Comparison of ENCODE assay signal across 20 cellular contexts in the genomic region with DNA sequence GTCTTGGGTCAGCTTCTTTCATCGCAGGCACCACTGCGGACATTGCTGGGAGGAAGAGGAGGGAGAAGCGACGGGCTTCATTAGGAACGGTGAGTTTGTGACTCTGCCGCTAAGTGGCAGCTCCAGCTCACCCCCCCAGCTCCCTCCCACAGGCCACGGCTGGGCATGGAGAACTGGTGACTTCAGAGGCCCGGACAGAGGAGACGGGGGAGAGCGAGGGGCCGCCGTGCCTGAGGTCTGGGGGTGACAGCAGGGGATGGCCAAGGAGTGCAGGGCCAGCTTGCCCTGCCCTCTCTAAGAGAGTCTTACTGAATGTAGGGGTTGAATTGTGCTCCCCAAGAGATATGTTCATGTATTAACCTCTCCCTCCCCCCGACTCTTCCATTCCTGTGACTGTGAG. TPM values are rescaled to one million over a fixed set of nuclear protein-coding genes. Genes with fewer than 3 reads are reported as not detected.
DNase-seq lines count a peak whose midpoint lies in the region; ATAC-seq and TF ChIP-seq lines count a peak whose summit lies in the region.
"Had no signal": no experiment of that assay in that cellular context is flagged by ENCODE, and none has a peak within 500 bp of the region (broad histone marks: within the 10 kb centered on the region; RNA-seq: fewer than 3 reads in every experiment).

No MANE protein-coding gene starts in this region.

- no peaks in the 10 kb centered on the region for H3K79me2 ChIP-seq in H9 (ENCODE audit: insufficient read depth, low read length)
- H3K79me2 ChIP-seq in neural progenitor cell (ENCODE audit: low read depth) = no peaks in the 10 kb centered on the region

- peaks cover 20% of the 10 kb centered on the region for H3K4me1 Mint-ChIP-seq in activated CD4-positive, alpha-beta T cell treated with anti-CD3 and anti-CD28 coated beads, Interleukin-2, amount 10 ng/mL, durations not matched to agents 7 days and 5 days
- H3K4me1 Mint-ChIP-seq in H9 (peaks cover 18 to 26% of the 10 kb centered on the region in 2 experiments), neural progenitor cell (peaks cover 29% of the 10 kb centered on the region)
- peaks cover 28% of the 10 kb centered on the region for H3K4me1 Mint-ChIP-seq in CD4-positive, alpha-beta T cell (ENCODE audit: low read depth)

- H3K9ac ChIP-seq in H9 (ENCODE audit: extremely low read depth, insufficient read length, low read length) (no peak overlapping the region), neural progenitor cell (no peak overlapping the region), neuronal stem cell (ENCODE audit: low read depth, low read length, poor library complexity) (no peak overlapping the region)

- DNase-seq in activated CD4-positive, alpha-beta T cell treated with anti-CD3 and anti-CD28 coated beads, Interleukin-2, amount 10 ng/mL, durations not matched to agents 7 days and 5 days = no peak
- DNase-seq in activated CD4-positive, alpha-beta T cell treated with anti-CD3 and anti-CD28 coated beads, Interleukin-2, amount 50 U/mL, for 48 hours = no peak
- DNase-seq in H9 (no peak), neural progenitor cell (ENCODE audit: low spot score) (no peak), uterus (no peak), neuronal stem cell (ENCODE audit: low spot score) (no peak)
- no peak for DNase-seq in CD4-positive, alpha-beta T cell
- DNase-seq: AML-193; BE2C; Calu3; CD4-positive, CD25-positive, alpha-beta regulatory T cell; COR-L47; DMS53; DMS79 treated with DMSO at 0.1 percent for 48 hours had no signal

- H2AK5ac ChIP-seq in H9 (ENCODE audit: insufficient read length, low read length) = no peak overlapping the region
- no peak overlapping the region for H2AK5ac ChIP-seq in neuronal stem cell (ENCODE audit: low read depth, low read length)

- H3K14ac ChIP-seq in H9 (ENCODE audit: insufficient read depth, low read length) (0 out of 2 replicates have a peak overlapping the region, but pooled peaks have one; percentile 18), neuronal stem cell (ENCODE audit: low read length) (no peak overlapping the region)

- no peaks in the 10 kb centered on the region for H3K9me3 Mint-ChIP-seq in activated CD4-positive, alpha-beta T cell treated with anti-CD3 and anti-CD28 coated beads, Interleukin-2, amount 10 ng/mL, durations not matched to agents 7 days and 5 days
- H3K9me3 Mint-ChIP-seq in H9 (peaks cover 0 to 2% of the 10 kb centered on the region in 2 experiments; a peak in 3 of 5 replicates), neural progenitor cell (peaks cover 2% of the 10 kb centered on the region)
- no peaks in the 10 kb centered on the region for H3K9me3 Mint-ChIP-seq in CD4-positive, alpha-beta T cell
- H3K9me3 Mint-ChIP-seq: CD4-positive, CD25-positive, alpha-beta regulatory T cell had no signal

- H3K27me3 Mint-ChIP-seq in activated CD4-positive, alpha-beta T cell treated with anti-CD3 and anti-CD28 coated beads, Interleukin-2, amount 10 ng/mL, durations not matched to agents 7 days and 5 days = no peaks in the 10 kb centered on the region
- H3K27me3 Mint-ChIP-seq in H9 (ENCODE audit: low read depth) (peaks cover 43% of the 10 kb centered on the region), neural progenitor cell (ENCODE audit: insufficient read depth, low read depth) (peaks cover 16% of the 10 kb centered on the region)
- no peaks in the 10 kb centered on the region for H3K27me3 Mint-ChIP-seq in CD4-positive, alpha-beta T cell

- TF ChIP-seq POLR2A in uterus (IDR thresholded peaks at IDR 0.05) = no peak

- no peak overlapping the region for H3K4me3 Mint-ChIP-seq in activated CD4-positive, alpha-beta T cell treated with anti-CD3 and anti-CD28 coated beads, Interleukin-2, amount 10 ng/mL, durations not matched to agents 7 days and 5 days
- H3K4me3 Mint-ChIP-seq in H9 (no peak overlapping the region), neural progenitor cell (no peak overlapping the region)
- H3K4me3 Mint-ChIP-seq in CD4-positive, alpha-beta T cell = no peak overlapping the region
- H3K4me3 Mint-ChIP-seq: GM23338 had no signal

- CTCF ChIA-PET in activated CD4-positive, alpha-beta T cell treated with anti-CD3 and anti-CD28 coated beads, Interleukin-2, amount 10 ng/mL, durations not matched to agents 7 days and 5 days (lab: Charles Lee) = interaction anchor here (0.6 kb wide), 1 partner anchor 27 kb away, joined by 3 read pairs; no protein-coding TSS in a partner anchor
- CTCF ChIA-PET in CD4-positive, alpha-beta T cell (lab: Charles Lee) = no interaction called here

- no peak overlapping the region for H3K4me2 ChIP-seq in H9 (ENCODE audit: insufficient read depth, insufficient read length, low read length)
- no peak overlapping the region for H3K4me2 ChIP-seq in neural progenitor cell
- no peak overlapping the region for H3K4me2 ChIP-seq in neuronal stem cell (ENCODE audit: insufficient read depth, low read length, poor library complexity, severe bottlenecking)
- H3K4me2 ChIP-seq: GM23338 had no signal

- H3K56ac ChIP-seq in H9 (ENCODE audit: insufficient read length, low read depth, low read length) = no peak overlapping the region

- POLR2A ChIA-PET in activated CD4-positive, alpha-beta T cell treated with anti-CD3 and anti-CD28 coated beads, Interleukin-2, amount 10 ng/mL, durations not matched to agents 7 days and 5 days (lab: Charles Lee) = no interaction called here
- POLR2A ChIA-PET in CD4-positive, alpha-beta T cell (lab: Charles Lee) = no interaction called here

- H3T11ph ChIP-seq in H9 (ENCODE audit: low read length) = no peak overlapping the region

- H3K4ac ChIP-seq in H9 (ENCODE audit: low read depth, low read length) = no peak overlapping the region
- no peak overlapping the region for H3K4ac ChIP-seq in neuronal stem cell (ENCODE audit: low read length)

- no peak overlapping the region for H3K27ac ChIP-seq in H9 (ENCODE audit: insufficient read length, low read depth, low read length)
- H3K27ac ChIP-seq in neural progenitor cell = no peak overlapping the region
- H3K27ac ChIP-seq in uterus = no peak overlapping the region
- H3K27ac ChIP-seq in neuronal stem cell (replicated peaks; ENCODE audit: low read length) = no peak overlapping the region
- no peak overlapping the region for H3K27ac ChIP-seq in CD4-positive, alpha-beta T cell (ENCODE audit: low read depth, low read length)
- H3K27ac ChIP-seq: 22Rv1 had no signal

- no CpG with 5 or more reads among the region's 13 CpGs for WGBS in H9 (ENCODE audit: extremely low coverage, insufficient read length, low lambda C conversion rate)
- WGBS in neuronal stem cell (ENCODE audit: extremely low coverage in 2 of 2, insufficient read length in 2 of 2, insufficient replicate concordance in 1 of 2), 2 donors = no CpG with 5 or more reads among the region's 13 CpGs

- H2BK120ac ChIP-seq in H9 (ENCODE audit: low read depth, low read length, poor library complexity, severe bottlenecking) = no peak overlapping the region
- H2BK120ac ChIP-seq in neuronal stem cell (ENCODE audit: low read depth, low read length) = no peak overlapping the region

- no peaks in the 10 kb centered on the region for H4K20me1 ChIP-seq in H9 (ENCODE audit: control insufficient read depth, insufficient read depth, insufficient read length)
- no peaks in the 10 kb centered on the region for H4K20me1 ChIP-seq in neural progenitor cell (ENCODE audit: low read depth)

- H3K23me2 ChIP-seq in H9 (ENCODE audit: insufficient read length, low read depth, low read length, poor library complexity, severe bottlenecking) = peaks cover 3% of the 10 kb centered on the region

- H2BK12ac ChIP-seq in H9 (ENCODE audit: insufficient read length, low read depth, low read length) (no peak overlapping the region), neuronal stem cell (ENCODE audit: low read length) (no peak overlapping the region)

- H3K4me3 ChIP-seq in neural progenitor cell = no peak overlapping the region
- H3K4me3 ChIP-seq in uterus = no peak overlapping the region
- H3K4me3 ChIP-seq in neuronal stem cell (ENCODE audit: low read length in 2 of 2) = no peak overlapping the region
- H3K4me3 ChIP-seq: GM23338, HAP-1 had no signal

- H3K36me3 Mint-ChIP-seq in activated CD4-positive, alpha-beta T cell treated with anti-CD3 and anti-CD28 coated beads, Interleukin-2, amount 10 ng/mL, durations not matched to agents 7 days and 5 days (ENCODE audit: low read depth) = no peaks in the 10 kb centered on the region
- H3K36me3 Mint-ChIP-seq in H9 (ENCODE audit: insufficient read depth in 1 of 3, low read depth in 3 of 3) (no peaks in the 10 kb centered on the region; a peak in 1 of 7 replicates), neural progenitor cell (no peaks in the 10 kb centered on the region)
- no peaks in the 10 kb centered on the region for H3K36me3 Mint-ChIP-seq in CD4-positive, alpha-beta T cell (ENCODE audit: low read depth)
- H3K36me3 Mint-ChIP-seq: CD4-positive, CD25-positive, alpha-beta regulatory T cell had no signal

- H2BK5ac ChIP-seq in H9 (ENCODE audit: insufficient read length, low read length) (no peak overlapping the region), neuronal stem cell (ENCODE audit: low read length) (no peak overlapping the region)

- H4K91ac ChIP-seq in H9 (ENCODE audit: insufficient read length, low read depth, low read length) (no peak overlapping the region), neuronal stem cell (ENCODE audit: low read depth, low read length, poor library complexity) (no peak overlapping the region)

- H3K18ac ChIP-seq in H9 (ENCODE audit: insufficient read length, low read depth, low read length) (no peak overlapping the region), neuronal stem cell (ENCODE audit: low read length) (no peak overlapping the region)

- H2BK15ac ChIP-seq in H9 (ENCODE audit: low read depth, low read length) (no peak overlapping the region), neuronal stem cell (ENCODE audit: low read length) (no peak overlapping the region)

- H3K4me1 ChIP-seq in H9 (ENCODE audit: insufficient read depth, low read length) = no peaks in the 10 kb centered on the region
- peaks cover 7% of the 10 kb centered on the region for H3K4me1 ChIP-seq in neural progenitor cell
- no peaks in the 10 kb centered on the region for H3K4me1 ChIP-seq in uterus
- peaks cover 3 to 6% of the 10 kb centered on the region in 2 donors for H3K4me1 ChIP-seq in neuronal stem cell (ENCODE audit: control insufficient read depth in 2 of 2, insufficient read depth in 1 of 2, low read depth in 1 of 2, low read length in 2 of 2)

- no peak for ATAC-seq in GM19452 (IDR thresholded peaks at IDR 0.05; ENCODE audit: unreplicated experiment)
- no peak for ATAC-seq in CD4-positive, alpha-beta T cell (ENCODE audit: poor library complexity)
- ATAC-seq: GM23338 had no signal

- H2AFZ ChIP-seq in H9 (ENCODE audit: low read length) (no peak overlapping the region), neural progenitor cell (replicated peaks) (no peak overlapping the region), neuronal stem cell (ENCODE audit: low read length) (no peak overlapping the region)
- H2AFZ ChIP-seq: GM23338 had no signal

- peak overlapping the region; percentile 68 for H3K27ac Mint-ChIP-seq in activated CD4-positive, alpha-beta T cell treated with anti-CD3 and anti-CD28 coated beads, Interleukin-2, amount 10 ng/mL, durations not matched to agents 7 days and 5 days
- H3K27ac Mint-ChIP-seq in H9 (no peak overlapping the region), neural progenitor cell (peak overlapping the region; percentile 53)
- no peak overlapping the region for H3K27ac Mint-ChIP-seq in CD4-positive, alpha-beta T cell
- H3K27ac Mint-ChIP-seq: GM23338 had no signal

- no peak overlapping the region for H2BK20ac ChIP-seq in H9 (ENCODE audit: low read depth, low read length, poor library complexity, severe bottlenecking)

- no peak overlapping the region for H4K8ac ChIP-seq in H9 (replicated peaks; ENCODE audit: insufficient read length, low read depth, low read length)
- H4K8ac ChIP-seq in neuronal stem cell (ENCODE audit: low read depth, low read length) = no peak overlapping the region

- H3F3A ChIP-seq in neural progenitor cell (ENCODE audit: low read depth) = peaks cover 8% of the 10 kb centered on the region

- no peak overlapping the region for H3K23ac ChIP-seq in H9 (ENCODE audit: insufficient read length, low read depth, low read length)
- H3K23ac ChIP-seq in neuronal stem cell (ENCODE audit: low read depth, low read length, poor library complexity) = no peak overlapping the region

- no peaks in the 10 kb centered on the region for H3K36me3 ChIP-seq in neural progenitor cell
- no peaks in the 10 kb centered on the region for H3K36me3 ChIP-seq in uterus
- H3K36me3 ChIP-seq in neuronal stem cell (replicated peaks in 1 of 2; ENCODE audit: control insufficient read depth in 2 of 2, insufficient read depth in 2 of 2, low read length in 2 of 2) = no peaks in the 10 kb centered on the region
- H3K36me3 ChIP-seq: BE2C, HAP-1 had no signal

- no peak overlapping the region for H4K5ac ChIP-seq in H9 (ENCODE audit: insufficient read length, low read depth, low read length)

- intact Hi-C loops in uterus (cut with DNase I; ENCODE audit: low total_unique reads) = no loop called here
- intact Hi-C loops in CD4-positive, alpha-beta T cell (cut with DNase I, micrococcal nuclease) = no loop called here

- no peak for TF ChIP-seq CTCF in H9 (conservative IDR thresholded peaks at IDR 0.05)
- no peak for TF ChIP-seq CTCF in neural progenitor cell (IDR thresholded peaks at IDR 0.05)
- TF ChIP-seq CTCF in uterus (IDR thresholded peaks at IDR 0.05) = no peak
- TF ChIP-seq CTCF in CD4-positive, alpha-beta T cell (IDR thresholded peaks at IDR 0.05) = no peak

- H3K79me1 ChIP-seq in H9 (ENCODE audit: insufficient read depth, low read depth, low read length, poor library complexity, severe bottlenecking) = no peaks in the 10 kb centered on the region
- no peaks in the 10 kb centered on the region for H3K79me1 ChIP-seq in neuronal stem cell (ENCODE audit: low read depth, low read length)

- no peaks in the 10 kb centered on the region for H3K9me3 ChIP-seq in H9 (ENCODE audit: control insufficient read depth, low read depth, low read length)
- H3K9me3 ChIP-seq in neural progenitor cell (ENCODE audit: low read depth) = no peaks in the 10 kb centered on the region
- no peaks in the 10 kb centered on the region for H3K9me3 ChIP-seq in uterus
- H3K9me3 ChIP-seq in neuronal stem cell (replicated peaks in 1 of 2; ENCODE audit: control insufficient read depth in 2 of 2, insufficient read depth in 1 of 2, low read depth in 1 of 2, low read length in 2 of 2) = no peaks in the 10 kb centered on the region
- H3K9me3 ChIP-seq in CD4-positive, alpha-beta T cell (ENCODE audit: control insufficient read depth, low read length) = no peaks in the 10 kb centered on the region
- H3K9me3 ChIP-seq: BE2C, HAP-1 had no signal

- H3K27me3 ChIP-seq in H9 (ENCODE audit: insufficient read depth, low read length) = no peaks in the 10 kb centered on the region; the same call in 1 of the 2 replicates
- H3K27me3 ChIP-seq in neural progenitor cell = peaks cover 4% of the 10 kb centered on the region
- H3K27me3 ChIP-seq in uterus = no peaks in the 10 kb centered on the region
- peaks cover 0 to 3% (median 0%) of the 10 kb centered on the region in 3 experiments for H3K27me3 ChIP-seq in neuronal stem cell (ENCODE audit: control insufficient read depth in 3 of 3, insufficient read depth in 3 of 3, low read depth in 1 of 3, low read length in 3 of 3)
- no peaks in the 10 kb centered on the region for H3K27me3 ChIP-seq in CD4-positive, alpha-beta T cell (ENCODE audit: control insufficient read depth, insufficient read depth, low read length)
- H3K27me3 ChIP-seq: BE2C had no signal

RNA-seq across cellular contexts. Expression of gene NFAM1, which starts 13.9 kb away (rescaled TPM):
- total RNA-seq in activated CD4-positive, alpha-beta T cell treated with anti-CD3 and anti-CD28 coated beads, Interleukin-2, amount 10 ng/mL, durations not matched to agents 7 days and 5 days = under 1 TPM; 0.02 to 0.04 TPM
- total RNA-seq in H9 (2021) (0.55 and 0.68 TPM in 2 replicates), neural progenitor cell (ENCODE audit: low replicate concordance) (0.19 and 0.40 TPM in 2 replicates), uterus (1 to 10 TPM in 1 of 4 donors, under 1 TPM in 2, not detected in 1; 0.26 to 1.1 (median 0.64) TPM)
- polyA plus RNA-seq in neuronal stem cell (2013, experiment 1 of 2) = 0.13 TPM
- polyA plus RNA-seq in neuronal stem cell (2013, experiment 2 of 2) = 0.14 TPM
- under 1 TPM; 0.34 to 0.38 TPM for total RNA-seq in CD4-positive, alpha-beta T cell
- total RNA-seq: H4 had no signal
- polyA plus RNA-seq: AG04450 had no signal

Comparison
In these comparisons a context has a peak if more than half of its experiments do, and no peak if none do; other contexts are left out.
1. H3K27ac Mint-ChIP-seq: peak in activated CD4-positive, alpha-beta T cell treated with anti-CD3 and anti-CD28 coated beads, Interleukin-2, amount 10 ng/mL, durations not matched to agents 7 days and 5 days (single experiment) and neural progenitor cell (single experiment); none in H9 (0 of 3) and CD4-positive, alpha-beta T cell (single experiment).